In the genomic region with DNA sequence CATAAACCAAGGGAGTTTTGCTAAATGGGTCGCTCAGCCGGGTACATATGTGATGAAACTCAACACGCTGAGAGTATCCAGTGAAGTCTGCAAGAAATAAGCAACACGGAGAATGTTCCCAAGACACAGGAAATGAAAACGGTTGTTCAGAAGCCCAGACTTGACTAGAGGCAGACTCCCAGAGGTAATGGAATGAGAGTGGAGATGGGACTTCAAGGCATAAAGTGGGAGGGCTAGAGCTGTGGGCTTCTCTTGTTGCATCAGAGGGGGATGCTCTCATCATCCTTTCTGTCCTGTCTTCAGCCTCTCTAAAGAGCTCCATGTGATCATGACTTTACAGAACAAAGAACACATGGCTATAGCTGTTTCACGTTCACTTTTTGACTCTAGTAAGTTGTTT, we compare ENCODE assay signal across 19 cellular contexts.
A peak's percentile ranks its signal among the peaks of the same experiment; 100 is the strongest.
DNase-seq lines count a peak whose midpoint lies in the region; ATAC-seq and TF ChIP-seq lines count a peak whose summit lies in the region.
"Had no signal": no experiment of that assay in that cellular context is flagged by ENCODE, and none has a peak within 500 bp of the region (broad histone marks: within the 10 kb centered on the region; RNA-seq: fewer than 3 reads in every experiment).

No MANE protein-coding gene starts in this region.

- no peak overlapping the region for H2AK5ac ChIP-seq in H9 (ENCODE audit: insufficient read length, low read length)

- H3K4me2 ChIP-seq in GM23338 (no peak overlapping the region), hepatocyte (no peak overlapping the region), GM23248 (ENCODE audit: unreplicated experiment) (no peak overlapping the region), H9 (ENCODE audit: insufficient read depth, insufficient read length, low read length) (no peak overlapping the region)
- H3K4me2 ChIP-seq: BLaER1 had no signal

- H3K27ac Mint-ChIP-seq in GM23338 (no peak overlapping the region), nephron (peak overlapping the region; percentile 31 to 64 (median 53)), H9 (no peak overlapping the region)
- H3K27ac Mint-ChIP-seq: B cell; CD4-positive, CD25-positive, alpha-beta regulatory T cell; CD8-positive, alpha-beta T cell; HFFc6 had no signal

- H3K9me3 Mint-ChIP-seq in GM23338 (peaks cover 8% of the 10 kb centered on the region), nephron (no peaks in the 10 kb centered on the region), H9 (peaks cover under 1 to 1% of the 10 kb centered on the region in 2 experiments)
- no peaks in the 10 kb centered on the region for H3K9me3 Mint-ChIP-seq in activated T-cell treated with anti-CD3 and anti-CD28 coated beads, Interleukin-2, amount 50 U/mL, for 4 hours
- H3K9me3 Mint-ChIP-seq: CD8-positive, alpha-beta T cell had no signal

- H3K9ac ChIP-seq in GM23248 (no peak overlapping the region), H9 (ENCODE audit: extremely low read depth, insufficient read length, low read length) (no peak overlapping the region)
- H3K9ac ChIP-seq: BLaER1 had no signal

- no peak overlapping the region for H3K56ac ChIP-seq in H9 (ENCODE audit: insufficient read length, low read depth, low read length)

- H3K27me3 ChIP-seq in GM23338 (ENCODE audit: insufficient read depth) (no peaks in the 10 kb centered on the region), hepatocyte (no peaks in the 10 kb centered on the region), GM23248 (replicated peaks; ENCODE audit: insufficient read depth) (no peaks in the 10 kb centered on the region), H9 (ENCODE audit: insufficient read depth, low read length) (no peaks in the 10 kb centered on the region)
- H3K27me3 ChIP-seq: BLaER1 had no signal

- no peak overlapping the region for H3K14ac ChIP-seq in H9 (ENCODE audit: insufficient read depth, low read length)

- H2BK5ac ChIP-seq in H9 (ENCODE audit: insufficient read length, low read length): no peak overlapping the region

- no peak overlapping the region for H2BK120ac ChIP-seq in H9 (ENCODE audit: low read depth, low read length, poor library complexity, severe bottlenecking)

- no peaks in the 10 kb centered on the region for H3K79me1 ChIP-seq in H9 (ENCODE audit: insufficient read depth, low read depth, low read length, poor library complexity, severe bottlenecking)

- H3K4ac ChIP-seq in H9 (ENCODE audit: low read depth, low read length): no peak overlapping the region

- H2AFZ ChIP-seq in GM23338 (peak overlapping the region; percentile 30; the same call in 1 of the 2 replicates), hepatocyte (no peak overlapping the region), GM23248 (no peak overlapping the region), H9 (ENCODE audit: low read length) (no peak overlapping the region)

- H3K27ac ChIP-seq in GM23338 (ENCODE audit: low read depth): no peak overlapping the region
- peak overlapping the region; percentile 13 for H3K27ac ChIP-seq in hepatocyte
- H3K27ac ChIP-seq in GM23248: no peak overlapping the region
- no peak overlapping the region for H3K27ac ChIP-seq in H9 (ENCODE audit: insufficient read length, low read depth, low read length)
- H3K27ac ChIP-seq: 22Rv1, BLaER1, C4-2B had no signal

- no peak overlapping the region for H3T11ph ChIP-seq in H9 (ENCODE audit: low read length)

- no peak overlapping the region for H2BK20ac ChIP-seq in H9 (ENCODE audit: low read depth, low read length, poor library complexity, severe bottlenecking)

- peaks cover 23% of the 10 kb centered on the region for H3K4me1 Mint-ChIP-seq in GM23338
- H3K4me1 Mint-ChIP-seq in nephron: peaks cover 39% of the 10 kb centered on the region
- no peaks in the 10 kb centered on the region for H3K4me1 Mint-ChIP-seq in activated T-cell treated with anti-CD3 and anti-CD28 coated beads, Interleukin-2, amount 50 U/mL, for 4 hours (ENCODE audit: low read depth)
- H3K4me1 Mint-ChIP-seq in H9: peaks cover 29 to 31% of the 10 kb centered on the region in 2 experiments
- H3K4me1 Mint-ChIP-seq: B cell; CD4-positive, CD25-positive, alpha-beta regulatory T cell had no signal

- no peaks in the 10 kb centered on the region for H4K20me1 ChIP-seq in GM23338 (replicated peaks; ENCODE audit: insufficient read depth)
- H4K20me1 ChIP-seq in hepatocyte (ENCODE audit: insufficient read depth, poor library complexity, severe bottlenecking): no peaks in the 10 kb centered on the region
- no peaks in the 10 kb centered on the region for H4K20me1 ChIP-seq in GM23248 (ENCODE audit: insufficient read depth)
- H4K20me1 ChIP-seq in H9 (ENCODE audit: control insufficient read depth, insufficient read depth, insufficient read length): no peaks in the 10 kb centered on the region
- H4K20me1 ChIP-seq: BLaER1 had no signal

- no peak overlapping the region for H3K23ac ChIP-seq in H9 (ENCODE audit: insufficient read length, low read depth, low read length)

- H3K4me1 ChIP-seq in GM23338 (ENCODE audit: insufficient read depth) (peaks cover 23% of the 10 kb centered on the region), hepatocyte (ENCODE audit: insufficient read depth) (no peaks in the 10 kb centered on the region), GM23248 (ENCODE audit: insufficient read depth) (no peaks in the 10 kb centered on the region), H9 (ENCODE audit: insufficient read depth, low read length) (peaks cover 5% of the 10 kb centered on the region; the same call in 1 of the 2 replicates)

- in situ Hi-C loops in GM23248 (cut with MboI): no loop called here

- peaks cover 1% of the 10 kb centered on the region; the same call in 2 of the 3 replicates for H3K36me3 Mint-ChIP-seq in GM23338 (ENCODE audit: low read depth)
- H3K36me3 Mint-ChIP-seq in nephron (ENCODE audit: low read depth): no peaks in the 10 kb centered on the region
- no peaks in the 10 kb centered on the region for H3K36me3 Mint-ChIP-seq in activated T-cell treated with anti-CD3 and anti-CD28 coated beads, Interleukin-2, amount 50 U/mL, for 4 hours (ENCODE audit: insufficient read depth)
- peaks cover 0 to 5% (median 4%) of the 10 kb centered on the region in 3 experiments; a peak in 2 of 7 replicates for H3K36me3 Mint-ChIP-seq in H9 (ENCODE audit: insufficient read depth in 1 of 3, low read depth in 3 of 3)
- H3K36me3 Mint-ChIP-seq: CD4-positive, CD25-positive, alpha-beta regulatory T cell; CD8-positive, alpha-beta T cell had no signal

- H3K9me2 ChIP-seq in GM23338 (ENCODE audit: insufficient read depth) (0 out of 2 replicates have a peak, but pooled peaks cover 9% of the 10 kb centered on the region), hepatocyte (replicated peaks; ENCODE audit: insufficient read depth) (no peaks in the 10 kb centered on the region), GM23248 (ENCODE audit: insufficient read depth) (no peaks in the 10 kb centered on the region)

- H3K36me3 ChIP-seq in GM23338 (ENCODE audit: insufficient read depth): no peaks in the 10 kb centered on the region
- H3K36me3 ChIP-seq in hepatocyte (replicated peaks; ENCODE audit: insufficient read depth, low read depth): no peaks in the 10 kb centered on the region
- no peaks in the 10 kb centered on the region for H3K36me3 ChIP-seq in GM23248 (ENCODE audit: low read depth)
- H3K36me3 ChIP-seq: BLaER1, HAP-1 had no signal

- H3K4me3 ChIP-seq in GM23338 (no peak overlapping the region), choroid plexus epithelial cell (ENCODE audit: low read depth, low read length) (no peak overlapping the region), hepatocyte (no peak overlapping the region), GM23248 (no peak overlapping the region)
- H3K4me3 ChIP-seq: BLaER1, HAP-1 had no signal

- no peak overlapping the region for H2BK15ac ChIP-seq in H9 (ENCODE audit: low read depth, low read length)

- H3K27me3 Mint-ChIP-seq in GM23338 (ENCODE audit: insufficient read depth, low read depth, poor library complexity): peaks cover 5% of the 10 kb centered on the region
- peaks cover 8% of the 10 kb centered on the region for H3K27me3 Mint-ChIP-seq in nephron (ENCODE audit: low read depth)
- H3K27me3 Mint-ChIP-seq in activated T-cell treated with anti-CD3 and anti-CD28 coated beads, Interleukin-2, amount 50 U/mL, for 4 hours (ENCODE audit: low read depth): peaks cover 9% of the 10 kb centered on the region
- H3K27me3 Mint-ChIP-seq in H9 (ENCODE audit: low read depth): no peaks in the 10 kb centered on the region

- TF ChIP-seq CTCF in GM23338 (conservative IDR thresholded peaks at IDR 0.05; ENCODE audit: low read depth in 2 of 2) (no peak), choroid plexus epithelial cell (conservative IDR thresholded peaks at IDR 0.05; ENCODE audit: low read depth, low read length) (no peak), hepatocyte (IDR thresholded peaks at IDR 0.05; ENCODE audit: poor library complexity) (no peak), nephron (IDR thresholded peaks at IDR 0.05; ENCODE audit: unreplicated experiment in 3 of 3) (no peak), H9 (conservative IDR thresholded peaks at IDR 0.05) (no peak)

- no peak overlapping the region for H3K18ac ChIP-seq in H9 (ENCODE audit: insufficient read length, low read depth, low read length)

- no peak overlapping the region for H4K5ac ChIP-seq in H9 (ENCODE audit: insufficient read length, low read depth, low read length)

- H4K8ac ChIP-seq in H9 (replicated peaks; ENCODE audit: insufficient read length, low read depth, low read length): no peak overlapping the region

- H3F3A ChIP-seq in GM23338 (replicated peaks; ENCODE audit: low read depth) (no peaks in the 10 kb centered on the region), GM23248 (ENCODE audit: insufficient read depth) (no peaks in the 10 kb centered on the region)

- ATAC-seq in GM23338 (no peak), HG03108 (IDR thresholded peaks at IDR 0.05; ENCODE audit: unreplicated experiment) (no peak)
- ATAC-seq in activated T-cell treated with anti-CD3 and anti-CD28 coated beads, Interleukin-2, amount 50 U/mL, for 4 hours: no peak
- ATAC-seq: CD8-positive, alpha-beta T cell had no signal

- WGBS in hepatocyte (ENCODE audit: low lambda C conversion rate, missing lambda C conversion rate): 68% methylated on average over 6 of the region's 6 CpGs
- WGBS in GM23248 (ENCODE audit: low coverage in 1 of 2, low lambda C conversion rate in 2 of 2, missing lambda C conversion rate in 2 of 2), 2 experiments: 3 to 7% methylated on average over 6 of the region's 6 CpGs
- WGBS in H9 (ENCODE audit: extremely low coverage, insufficient read length, low lambda C conversion rate): no CpG with 5 or more reads among the region's 6 CpGs

- no peaks in the 10 kb centered on the region for H3K79me2 ChIP-seq in GM23338 (replicated peaks; ENCODE audit: insufficient read depth)
- H3K79me2 ChIP-seq in hepatocyte: no peaks in the 10 kb centered on the region
- no peaks in the 10 kb centered on the region for H3K79me2 ChIP-seq in GM23248 (ENCODE audit: insufficient read depth)
- no peaks in the 10 kb centered on the region for H3K79me2 ChIP-seq in H9 (ENCODE audit: insufficient read depth, low read length)

- H3K4me3 Mint-ChIP-seq in GM23338 (no peak overlapping the region), nephron (no peak overlapping the region), H9 (no peak overlapping the region)
- H3K4me3 Mint-ChIP-seq in activated T-cell treated with anti-CD3 and anti-CD28 coated beads, Interleukin-2, amount 50 U/mL, for 4 hours: no peak overlapping the region
- H3K4me3 Mint-ChIP-seq: B cell; CD4-positive, CD25-positive, alpha-beta regulatory T cell; CD8-positive, alpha-beta T cell; HFFc6 had no signal

- no peak overlapping the region for H2BK12ac ChIP-seq in H9 (ENCODE audit: insufficient read length, low read depth, low read length)

- no peak overlapping the region for H4K91ac ChIP-seq in H9 (ENCODE audit: insufficient read length, low read depth, low read length)

- H3K23me2 ChIP-seq in H9 (ENCODE audit: insufficient read length, low read depth, low read length, poor library complexity, severe bottlenecking): no peaks in the 10 kb centered on the region

- DNase-seq in GM23338 (ENCODE audit: low spot score) (no peak), choroid plexus epithelial cell (ENCODE audit: low read depth) (peak; percentile 58), hepatocyte (ENCODE audit: low spot score) (no peak), GM23248 (no peak), H9 (no peak)
- DNase-seq in activated T-cell treated with anti-CD3 and anti-CD28 coated beads, Interleukin-2, amount 50 U/mL, for 4 hours: no peak
- DNase-seq: Caco-2; CD4-positive, CD25-positive, alpha-beta regulatory T cell; CD8-positive, alpha-beta T cell; DMS153; DMS79 treated with DMSO at 0.1 percent for 48 hours; HFFc6 had no signal

- no peaks in the 10 kb centered on the region for H3K9me3 ChIP-seq in hepatocyte (ENCODE audit: low read depth)
- no peaks in the 10 kb centered on the region for H3K9me3 ChIP-seq in GM23248 (ENCODE audit: low read depth)
- no peaks in the 10 kb centered on the region for H3K9me3 ChIP-seq in H9 (ENCODE audit: control insufficient read depth, low read depth, low read length)
- H3K9me3 ChIP-seq: Caco-2, HAP-1 had no signal

Comparison
In these comparisons a context has a peak if more than half of its experiments do, and no peak if none do; other contexts are left out.
1. H3K27ac Mint-ChIP-seq: peak in nephron (3 of 3); none in GM23338 (single experiment) and H9 (0 of 3).